ENCODE assay signal across 8 cellular contexts in genomic region chr3:170811928-170812591, GRCh38. TPM values are rescaled to one million over a fixed set of nuclear protein-coding genes. Genes with fewer than 3 reads are reported as not detected.
DNase-seq lines count a peak whose midpoint lies in the region.

No MANE protein-coding gene starts in this region.

- H3K4me3 ChIP-seq in H7 (ENCODE audit: insufficient read depth, low read depth, low read length): no peak overlapping the region

- H3K27me3 ChIP-seq in H7 (ENCODE audit: control insufficient read depth, insufficient read depth, low read length): peaks cover 4% of the 10 kb centered on the region; the same call in 1 of the 2 replicates

- DNase-seq in DMS79 (lab: John Stamatoyannopoulos, UW): peak; percentile 72
- DNase-seq in H7: peak; percentile 64
- DNase-seq in NAMALWA (ENCODE audit: low spot score): peak; percentile 91
- peak; percentile 83 for DNase-seq in SK-N-DZ (ENCODE audit: low spot score)
- DNase-seq in activated naive CD4-positive, alpha-beta T cell (lab: John Stamatoyannopoulos, UW): peak in 3 of 4 experiments; percentile 15 to 17 (median 15)
- DNase-seq in globus pallidus (ENCODE audit: low spot score): peak; percentile 85
- peak; percentile 93 for DNase-seq in pons (ENCODE audit: low spot score)
- peak; percentile 81 for DNase-seq in ureter (ENCODE audit: low spot score)

- no peaks in the 10 kb centered on the region for H3K36me3 ChIP-seq in H7 (replicated peaks; ENCODE audit: control insufficient read depth, insufficient read depth, low read length)

RNA-seq across cellular contexts. Expression of gene RPL22L1, which starts 57.9 kb away (rescaled TPM):
- total RNA-seq in H7 (2014; rRNA removed; shearing (Covaris generic)): 46.7 and 64.9 TPM in 2 replicates
- polyA plus RNA-seq in SK-N-DZ (2014; cell fraction: cytosol; rRNA removed): 288 and 306 TPM in 2 replicates
- 316 and 423 TPM in 2 replicates for polyA plus RNA-seq in SK-N-DZ (2014; cell fraction: nucleus; rRNA removed)
- total RNA-seq in ureter: 73.7 TPM

Comparison
In these comparisons a context has a peak if more than half of its experiments do, and no peak if none do; other contexts are left out.
1. DNase-seq: peak in every context shown above with its lines; median percentile 93 in pons; 91 in NAMALWA; 85 in globus pallidus; 83 in SK-N-DZ; 81 in ureter; 72 in DMS79; 64 in H7; 15 in activated naive CD4-positive, alpha-beta T cell.